Comparison of ENCODE assay signal across 13 cellular contexts in the genomic region with DNA sequence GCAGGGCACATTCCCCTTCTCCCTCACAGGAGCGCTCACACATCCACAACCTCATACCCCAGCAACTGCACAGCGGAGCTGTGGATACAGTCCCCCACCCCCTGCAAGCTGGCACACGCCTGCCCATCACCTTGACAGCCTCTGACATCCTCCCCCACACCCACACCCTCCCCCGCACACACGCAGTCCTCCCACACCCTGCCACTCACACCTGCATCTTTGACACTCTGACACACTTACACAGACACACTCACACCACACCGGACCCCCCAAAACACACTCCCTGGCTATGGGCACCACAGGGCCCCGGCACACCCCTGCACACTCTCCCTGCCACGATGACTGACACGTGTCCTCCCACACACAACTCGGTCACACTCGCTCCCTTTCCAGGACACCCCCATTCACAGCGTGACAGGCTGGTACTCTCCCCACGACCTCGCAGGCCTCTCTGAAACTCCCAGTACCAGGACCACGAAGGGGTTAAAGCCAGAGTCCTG. TPM values are rescaled to one million over a fixed set of nuclear protein-coding genes. Genes with fewer than 3 reads are reported as not detected.
A peak's percentile ranks its signal among the peaks of the same experiment; 100 is the strongest.
DNase-seq lines count a peak whose midpoint lies in the region; ATAC-seq, FAIRE-seq and TF ChIP-seq lines count a peak whose summit lies in the region.
"Had no signal": no experiment of that assay in that cellular context is flagged by ENCODE, and none has a peak within 500 bp of the region (broad histone marks: within the 10 kb centered on the region; RNA-seq: fewer than 3 reads in every experiment).

No MANE protein-coding gene starts in this region.

- H3K4me2 ChIP-seq in GM12878 (ENCODE audit: control insufficient read depth, insufficient read depth) = no peak overlapping the region

- BruUV-seq in GM12878 (replicated peaks; lab: Mats Ljungman, UMichigan) = no TSS peak

- SMC1A ChIA-PET in GM12878 (lab: Charles Lee; ENCODE audit: uncharacterized antibody, unreplicated experiment) = no interaction called here

- H3K9me3 ChIP-seq in GM12878 (replicated peaks; ENCODE audit: control insufficient read depth, insufficient read depth, low read length) (no peaks in the 10 kb centered on the region), mesodermal cell (ENCODE audit: control insufficient read depth, low read length) (no peaks in the 10 kb centered on the region)

- H3K4me1 ChIP-seq in GM12878 (ENCODE audit: control insufficient read depth, insufficient read depth, low read length) = peaks cover 5% of the 10 kb centered on the region
- H3K4me1 ChIP-seq in mesodermal cell (ENCODE audit: control insufficient read depth, insufficient read depth, low read length, poor library complexity, severe bottlenecking) = peaks cover 6% of the 10 kb centered on the region

- WGBS in GM12878 (ENCODE audit: insufficient coverage, insufficient replicate concordance, low lambda C conversion rate, missing lambda C conversion rate) = 27% methylated on average over 15 of the region's 15 CpGs
- WGBS in mesodermal cell (ENCODE audit: insufficient coverage in 2 of 2), 2 experiments = 35 to 38% methylated on average over 11 to 14 of the region's 15 CpGs

- DNase-seq in stimulated activated CD4-positive, alpha-beta T cell treated with anti-CD3 and anti-CD28 coated beads, Interleukin-15, amount 100 ng/mL, for 24 hours = peak; percentile 36
- no peak for DNase-seq in stimulated activated CD4-positive, alpha-beta T cell treated with anti-CD3 and anti-CD28 coated beads, Interleukin-2, amount 100 ng/mL, for 48 hours
- DNase-seq in GM12878 (ENCODE audit: low read depth, low spot score) (no peak), ureter (ENCODE audit: low spot score) (peak; percentile 60), left lobe of liver (ENCODE audit: low spot score) (no peak), NCI-H446 (lab: John Stamatoyannopoulos, UW) (no peak), COR-L47 (lab: John Stamatoyannopoulos, UW) (no peak)
- DNase-seq: CD4-positive, alpha-beta T cell; NCI-H2081 treated with DMSO at 0.1 percent for 48 hours had no signal

- CTCF ChIA-PET in GM12878 (lab: Yijun Ruan, JAX) = interaction anchor here (5.7 to 8.9 kb wide), 3 partner anchors 11 to 354 kb away, joined by 54 to 225 read pairs (median 114); a partner anchor contains a TSS

- TF ChIP-seq POLR2A in GM12878 (IDR thresholded peaks at IDR 0.05; ENCODE audit: low read depth, low read length) = no peak

- H3K36me3 ChIP-seq in GM12878 (ENCODE audit: control insufficient read depth in 2 of 2, insufficient read depth in 2 of 2, low read length in 1 of 2) = no peaks in the 10 kb centered on the region
- H3K36me3 ChIP-seq in mesodermal cell (ENCODE audit: control insufficient read depth, insufficient read depth, low read length) = no peaks in the 10 kb centered on the region

- H3K27ac ChIP-seq in GM12878 (ENCODE audit: control insufficient read depth, insufficient read depth) = no peak overlapping the region
- H3K27ac ChIP-seq in mesodermal cell (ENCODE audit: low read depth, low read length, severe bottlenecking) = no peak overlapping the region

- no peak for FAIRE-seq in GM12878 (lab: Jason Lieb, UNC)
- FAIRE-seq: RCC 7860 had no signal

- intact Hi-C loops in GM12878 (cut with micrococcal nuclease; ENCODE audit: unreplicated experiment) = no loop called here

- no peaks in the 10 kb centered on the region for H4K20me1 ChIP-seq in GM12878 (ENCODE audit: control insufficient read depth, insufficient read depth)

- no peak for TF ChIP-seq CTCF in GM12878 (IDR thresholded peaks at IDR 0.05 in 2 of 3, conservative IDR thresholded peaks at IDR 0.05 in 1 of 3; ENCODE audit: control insufficient read depth in 2 of 3, extremely low read depth in 1 of 3, insufficient read depth in 1 of 3, low read depth in 3 of 3, low read length in 3 of 3)

- no peak for TF ChIP-seq EP300 in GM12878 (IDR thresholded peaks at IDR 0.05; ENCODE audit: borderline replicate concordance in 1 of 2, control insufficient read depth in 1 of 2, low read depth in 2 of 2, low read length in 2 of 2)

- no peak overlapping the region for H3K4me3 ChIP-seq in GM12878
- H3K4me3 ChIP-seq in mesodermal cell (ENCODE audit: extremely low read depth, insufficient read depth, low read length, poor library complexity, severe bottlenecking) = peak overlapping the region; percentile 35

- in situ Hi-C loops in GM12878 (cut with MboI) = no loop called here

- no peaks in the 10 kb centered on the region for H3K79me2 ChIP-seq in GM12878 (ENCODE audit: control insufficient read depth, insufficient read depth, low read length)

- POLR2A ChIA-PET in GM12878 (lab: Charles Lee) = no interaction called here

- TF ChIP-seq RAD21 in GM12878 (IDR thresholded peaks at IDR 0.05; ENCODE audit: insufficient read depth, low read depth, low read length) = no peak

- H3K9ac ChIP-seq in GM12878 (ENCODE audit: control insufficient read depth, insufficient read depth, low read length) = no peak overlapping the region

- no peak for ATAC-seq in GM12878
- no peak for ATAC-seq in left lobe of liver

- RAD21 ChIA-PET in GM12878 (lab: Charles Lee; ENCODE audit: unreplicated experiment) = no interaction called here

- no peak overlapping the region for H2AFZ ChIP-seq in GM12878 (ENCODE audit: control insufficient read depth, low read depth, low read length)

- peaks cover 7 to 8% of the 10 kb centered on the region in 2 experiments for H3K27me3 ChIP-seq in GM12878 (replicated peaks in 1 of 2; ENCODE audit: control insufficient read depth in 2 of 2, insufficient read depth in 2 of 2, low read length in 1 of 2)

RNA-seq across cellular contexts. Expression of a gene that starts 0.5 kb away (rescaled TPM):
- not detected in 2 replicates for total RNA-seq in GM12878 (2013; cell fraction: nucleolus; rRNA removed)
- total RNA-seq in GM12878 (2014; rRNA removed) (not detected in 2 replicates), GM12878 (2014; rRNA removed; fragmentation: Illumina TruSeq; extraction: Trizol) (not detected in 2 replicates), GM12878 (2021) (not detected in 2 replicates), ureter (40.4 TPM), left lobe of liver (0.60 TPM)
- polyA plus RNA-seq in GM12878 (2011; ENCODE audit: low read depth) = not detected
- polyA plus RNA-seq in GM12878 (2011; rRNA removed) (0.08 and 0.10 TPM in 2 replicates), GM12878 (2014; fragmentation: Illumina TruSeq; extraction: Trizol) (not detected in 2 replicates), GM12878 (2014; fragmentation: Nextera tagmentation; extraction: Ambion mirVana) (not detected), GM12878 (2014; rRNA removed) (not detected in 2 replicates), GM12878 (2016; fragmentation: Nextera tagmentation; extraction: Ambion mirVana) (not detected)
- 0.15 and 0.24 TPM in 2 replicates for polyA plus RNA-seq in GM12878 (2011; cell fraction: cytosol; rRNA removed)
- 0.10 TPM in 1 of 2 replicates, not detected in the other for polyA plus RNA-seq in GM12878 (2011; cell fraction: nucleus; rRNA removed)
- not detected in 2 replicates for polyA plus RNA-seq in GM12878 (2012)
- polyA minus RNA-seq in GM12878 (2011; rRNA and poly(A)+ RNA removed) = not detected in 2 replicates
- polyA minus RNA-seq in GM12878 (2011; cell fraction: cytosol; rRNA and poly(A)+ RNA removed) = not detected in 2 replicates
- polyA minus RNA-seq in GM12878 (2011; cell fraction: nucleus; rRNA and poly(A)+ RNA removed) = not detected in 2 replicates
- polyA plus RNA-seq in mesodermal cell (2013, experiment 1 of 2) = 0.37 TPM
- polyA plus RNA-seq in mesodermal cell (2013, experiment 2 of 2) = 0.56 TPM
- polyA plus RNA-seq: liver had no signal

RNA-seq across cellular contexts. Expression of a gene that starts 10.7 kb away (rescaled TPM):
- total RNA-seq in GM12878 (2013; cell fraction: nucleolus; rRNA removed) = 48.2 and 60.1 TPM in 2 replicates
- 16.4 and 21.5 TPM in 2 replicates for total RNA-seq in GM12878 (2014; rRNA removed)
- 14.3 and 15.8 TPM in 2 replicates for total RNA-seq in GM12878 (2014; rRNA removed; fragmentation: Illumina TruSeq; extraction: Trizol)
- 46.3 and 48.2 TPM in 2 replicates for total RNA-seq in GM12878 (2021)
- polyA plus RNA-seq in GM12878 (2011; ENCODE audit: low read depth) = 19.2 TPM
- 34.0 and 57.7 TPM in 2 replicates for polyA plus RNA-seq in GM12878 (2011; rRNA removed)
- 65.6 and 91.8 TPM in 2 replicates for polyA plus RNA-seq in GM12878 (2011; cell fraction: cytosol; rRNA removed)
- polyA plus RNA-seq in GM12878 (2011; cell fraction: nucleus; rRNA removed) = 250 and 312 TPM in 2 replicates
- 37.5 and 41.9 TPM in 2 replicates for polyA plus RNA-seq in GM12878 (2012)
- polyA plus RNA-seq in GM12878 (2014; fragmentation: Illumina TruSeq; extraction: Trizol) = 17.7 and 24.8 TPM in 2 replicates
- 1 to 10 TPM in 1 of 2 experiments, under 1 TPM in 1; 0.08 to 1.4 TPM for polyA plus RNA-seq in GM12878 (2014; fragmentation: Nextera tagmentation; extraction: Ambion mirVana)
- polyA plus RNA-seq in GM12878 (2014; rRNA removed) = 41.0 and 62.7 TPM in 2 replicates
- polyA plus RNA-seq in GM12878 (2016; fragmentation: Nextera tagmentation; extraction: Ambion mirVana) = 10 to 100 TPM; 30.2 to 38.8 TPM
- polyA minus RNA-seq in GM12878 (2011; rRNA and poly(A)+ RNA removed) = 72.9 and 96.0 TPM in 2 replicates
- polyA minus RNA-seq in GM12878 (2011; cell fraction: cytosol; rRNA and poly(A)+ RNA removed) = 24.6 and 26.1 TPM in 2 replicates
- 58.8 and 76.0 TPM in 2 replicates for polyA minus RNA-seq in GM12878 (2011; cell fraction: nucleus; rRNA and poly(A)+ RNA removed)
- 45.9 TPM for polyA plus RNA-seq in mesodermal cell (2013, experiment 1 of 2)
- polyA plus RNA-seq in mesodermal cell (2013, experiment 2 of 2) = 35.0 TPM
- 64.4 TPM for total RNA-seq in ureter
- total RNA-seq in left lobe of liver = 27.3 TPM

RNA-seq across cellular contexts. Expression of a gene that starts 18.5 kb away (rescaled TPM):
- total RNA-seq in GM12878 (2013; cell fraction: nucleolus; rRNA removed) = not detected in 2 replicates
- total RNA-seq in GM12878 (2014; rRNA removed) (not detected in 2 replicates), GM12878 (2014; rRNA removed; fragmentation: Illumina TruSeq; extraction: Trizol) (not detected in 2 replicates), GM12878 (2021) (not detected in 2 replicates), ureter (not detected), left lobe of liver (not detected)
- polyA plus RNA-seq in GM12878 (2011; ENCODE audit: low read depth) = not detected
- polyA plus RNA-seq in GM12878 (2011; rRNA removed) (not detected in 2 replicates), GM12878 (2014; fragmentation: Illumina TruSeq; extraction: Trizol) (not detected in 2 replicates), GM12878 (2014; fragmentation: Nextera tagmentation; extraction: Ambion mirVana) (not detected), GM12878 (2014; rRNA removed) (not detected in 2 replicates), GM12878 (2016; fragmentation: Nextera tagmentation; extraction: Ambion mirVana) (not detected)
- polyA plus RNA-seq in GM12878 (2011; cell fraction: cytosol; rRNA removed) = not detected in 2 replicates
- polyA plus RNA-seq in GM12878 (2011; cell fraction: nucleus; rRNA removed) = not detected in 2 replicates
- 0.03 and 0.06 TPM in 2 replicates for polyA plus RNA-seq in GM12878 (2012)
- polyA minus RNA-seq in GM12878 (2011; rRNA and poly(A)+ RNA removed) = not detected in 2 replicates
- polyA minus RNA-seq in GM12878 (2011; cell fraction: cytosol; rRNA and poly(A)+ RNA removed) = not detected in 2 replicates
- polyA minus RNA-seq in GM12878 (2011; cell fraction: nucleus; rRNA and poly(A)+ RNA removed) = not detected in 2 replicates
- not detected for polyA plus RNA-seq in mesodermal cell (2013, experiment 1 of 2)
- not detected for polyA plus RNA-seq in mesodermal cell (2013, experiment 2 of 2)
- total RNA-seq: CD4-positive, alpha-beta T cell; HT-29; liver had no signal
- polyA plus RNA-seq: liver had no signal

RNA-seq across cellular contexts. Expression of a gene that starts 38.9 kb away (rescaled TPM):
- 1.4 and 2.3 TPM in 2 replicates for total RNA-seq in GM12878 (2013; cell fraction: nucleolus; rRNA removed)
- total RNA-seq in GM12878 (2014; rRNA removed) (0.17 and 0.33 TPM in 2 replicates), GM12878 (2014; rRNA removed; fragmentation: Illumina TruSeq; extraction: Trizol) (0.32 and 0.36 TPM in 2 replicates), GM12878 (2021) (0.69 and 0.95 TPM in 2 replicates), ureter (0.81 TPM), left lobe of liver (0.55 TPM)
- 0.18 TPM for polyA plus RNA-seq in GM12878 (2011; ENCODE audit: low read depth)
- polyA plus RNA-seq in GM12878 (2011; rRNA removed) (0.39 and 0.40 TPM in 2 replicates), GM12878 (2014; fragmentation: Illumina TruSeq; extraction: Trizol) (0.25 TPM in 1 of 2 replicates, not detected in the other), GM12878 (2014; fragmentation: Nextera tagmentation; extraction: Ambion mirVana) (not detected), GM12878 (2014; rRNA removed) (0.76 and 1.0 TPM in 2 replicates), GM12878 (2016; fragmentation: Nextera tagmentation; extraction: Ambion mirVana) (under 1 TPM in 1 of 2 experiments, not detected in 1; 0.18 TPM)
- 0.25 and 0.33 TPM in 2 replicates for polyA plus RNA-seq in GM12878 (2011; cell fraction: cytosol; rRNA removed)
- polyA plus RNA-seq in GM12878 (2011; cell fraction: nucleus; rRNA removed) = 6.5 and 7.0 TPM in 2 replicates
- 0.45 and 0.47 TPM in 2 replicates for polyA plus RNA-seq in GM12878 (2012)
- polyA minus RNA-seq in GM12878 (2011; rRNA and poly(A)+ RNA removed) = 0.51 and 1.8 TPM in 2 replicates
- polyA minus RNA-seq in GM12878 (2011; cell fraction: cytosol; rRNA and poly(A)+ RNA removed) = not detected in 2 replicates
- polyA minus RNA-seq in GM12878 (2011; cell fraction: nucleus; rRNA and poly(A)+ RNA removed) = 2.1 and 3.7 TPM in 2 replicates
- 1.3 TPM for polyA plus RNA-seq in mesodermal cell (2013, experiment 1 of 2)
- 0.96 TPM for polyA plus RNA-seq in mesodermal cell (2013, experiment 2 of 2)

RNA-seq across cellular contexts. Expression of a gene that starts 42.0 kb away (rescaled TPM):
- not detected in 2 replicates for total RNA-seq in GM12878 (2013; cell fraction: nucleolus; rRNA removed)
- total RNA-seq in GM12878 (2014; rRNA removed) = not detected in 2 replicates
- not detected in 2 replicates for total RNA-seq in GM12878 (2014; rRNA removed; fragmentation: Illumina TruSeq; extraction: Trizol)
- not detected in 2 replicates for total RNA-seq in GM12878 (2021)
- not detected for polyA plus RNA-seq in GM12878 (2011; ENCODE audit: low read depth)
- not detected in 2 replicates for polyA plus RNA-seq in GM12878 (2011; rRNA removed)
- not detected in 2 replicates for polyA plus RNA-seq in GM12878 (2011; cell fraction: cytosol; rRNA removed)
- polyA plus RNA-seq in GM12878 (2011; cell fraction: nucleus; rRNA removed) = 0.12 TPM in 1 of 2 replicates, not detected in the other
- polyA plus RNA-seq in GM12878 (2012) = not detected in 2 replicates
- not detected in 2 replicates for polyA plus RNA-seq in GM12878 (2014; fragmentation: Illumina TruSeq; extraction: Trizol)
- polyA plus RNA-seq in GM12878 (2014; fragmentation: Nextera tagmentation; extraction: Ambion mirVana) = not detected
- polyA plus RNA-seq in GM12878 (2014; rRNA removed) = 0.24 TPM in 1 of 2 replicates, not detected in the other
- not detected for polyA plus RNA-seq in GM12878 (2016; fragmentation: Nextera tagmentation; extraction: Ambion mirVana)
- not detected in 2 replicates for polyA minus RNA-seq in GM12878 (2011; rRNA and poly(A)+ RNA removed)
- polyA minus RNA-seq in GM12878 (2011; cell fraction: cytosol; rRNA and poly(A)+ RNA removed) = not detected in 2 replicates
- polyA minus RNA-seq in GM12878 (2011; cell fraction: nucleus; rRNA and poly(A)+ RNA removed) = not detected in 2 replicates
- 0.66 TPM for polyA plus RNA-seq in mesodermal cell (2013, experiment 1 of 2)
- polyA plus RNA-seq in mesodermal cell (2013, experiment 2 of 2) = 0.66 TPM
- 7.1 TPM for total RNA-seq in ureter
- 0.45 TPM for total RNA-seq in left lobe of liver

Comparison
In these comparisons a context has a peak if more than half of its experiments do, and no peak if none do; other contexts are left out.
1. DNase-seq: peak in stimulated activated CD4-positive, alpha-beta T cell treated with anti-CD3 and anti-CD28 coated beads, Interleukin-15, amount 100 ng/mL, for 24 hours (single experiment) and ureter (single experiment); none in stimulated activated CD4-positive, alpha-beta T cell treated with anti-CD3 and anti-CD28 coated beads, Interleukin-2, amount 100 ng/mL, for 48 hours (0 of 2), GM12878 (single experiment), left lobe of liver (single experiment), NCI-H446 (0 of 2) and COR-L47 (single experiment).
2. RNA of a gene that starts 0.5 kb away (total RNA-seq): 40.4 TPM in ureter (single experiment); 0.60 TPM in left lobe of liver (single experiment) and not detected in GM12878; every median in the first group is over 10 times any median in the second.